1 cellular context compared by ENCODE assay signal in genomic region chr1:33097762-33098161, GRCh38.
TF ChIP-seq lines count a peak whose summit lies in the region.

No MANE protein-coding gene starts in this region.

TF ChIP-seq in HEK293, 187 proteins besides CTCF, POLR2A, EP300 and RAD21 (continued from another document):
- TF ChIP-seq, protein P1, sequence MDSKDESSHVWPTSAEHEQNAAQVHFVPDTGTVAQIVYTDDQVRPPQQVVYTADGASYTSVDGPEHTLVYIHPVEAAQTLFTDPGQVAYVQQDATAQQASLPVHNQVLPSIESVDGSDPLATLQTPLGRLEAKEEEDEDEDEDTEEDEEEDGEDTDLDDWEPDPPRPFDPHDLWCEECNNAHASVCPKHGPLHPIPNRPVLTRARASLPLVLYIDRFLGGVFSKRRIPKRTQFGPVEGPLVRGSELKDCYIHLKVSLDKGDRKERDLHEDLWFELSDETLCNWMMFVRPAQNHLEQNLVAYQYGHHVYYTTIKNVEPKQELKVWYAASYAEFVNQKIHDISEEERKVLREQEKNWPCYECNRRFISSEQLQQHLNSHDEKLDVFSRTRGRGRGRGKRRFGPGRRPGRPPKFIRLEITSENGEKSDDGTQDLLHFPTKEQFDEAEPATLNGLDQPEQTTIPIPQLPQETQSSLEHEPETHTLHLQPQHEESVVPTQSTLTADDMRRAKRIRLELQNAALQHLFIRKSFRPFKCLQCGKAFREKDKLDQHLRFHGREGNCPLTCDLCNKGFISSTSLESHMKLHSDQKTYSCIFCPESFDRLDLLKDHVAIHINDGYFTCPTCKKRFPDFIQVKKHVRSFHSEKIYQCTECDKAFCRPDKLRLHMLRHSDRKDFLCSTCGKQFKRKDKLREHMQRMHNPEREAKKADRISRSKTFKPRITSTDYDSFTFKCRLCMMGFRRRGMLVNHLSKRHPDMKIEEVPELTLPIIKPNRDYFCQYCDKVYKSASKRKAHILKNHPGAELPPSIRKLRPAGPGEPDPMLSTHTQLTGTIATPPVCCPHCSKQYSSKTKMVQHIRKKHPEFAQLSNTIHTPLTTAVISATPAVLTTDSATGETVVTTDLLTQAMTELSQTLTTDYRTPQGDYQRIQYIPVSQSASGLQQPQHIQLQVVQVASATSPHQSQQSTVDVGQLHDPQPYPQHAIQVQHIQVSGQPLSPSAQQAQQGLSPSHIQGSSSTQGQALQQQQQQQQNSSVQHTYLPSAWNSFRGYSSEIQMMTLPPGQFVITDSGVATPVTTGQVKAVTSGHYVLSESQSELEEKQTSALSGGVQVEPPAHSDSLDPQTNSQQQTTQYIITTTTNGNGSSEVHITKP (tag by site-specific recombination; IDR thresholded peaks at IDR 0.05), result peak; percentile 66
- TF ChIP-seq, protein P2, sequence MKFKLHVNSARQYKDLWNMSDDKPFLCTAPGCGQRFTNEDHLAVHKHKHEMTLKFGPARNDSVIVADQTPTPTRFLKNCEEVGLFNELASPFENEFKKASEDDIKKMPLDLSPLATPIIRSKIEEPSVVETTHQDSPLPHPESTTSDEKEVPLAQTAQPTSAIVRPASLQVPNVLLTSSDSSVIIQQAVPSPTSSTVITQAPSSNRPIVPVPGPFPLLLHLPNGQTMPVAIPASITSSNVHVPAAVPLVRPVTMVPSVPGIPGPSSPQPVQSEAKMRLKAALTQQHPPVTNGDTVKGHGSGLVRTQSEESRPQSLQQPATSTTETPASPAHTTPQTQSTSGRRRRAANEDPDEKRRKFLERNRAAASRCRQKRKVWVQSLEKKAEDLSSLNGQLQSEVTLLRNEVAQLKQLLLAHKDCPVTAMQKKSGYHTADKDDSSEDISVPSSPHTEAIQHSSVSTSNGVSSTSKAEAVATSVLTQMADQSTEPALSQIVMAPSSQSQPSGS (tag by site-specific recombination; IDR thresholded peaks at IDR 0.05; ENCODE audit: low read depth), result no peak
- no peak for TF ChIP-seq SP2 (tag by site-specific recombination; IDR thresholded peaks at IDR 0.05)
TF ChIP-seq in HEK293: peak in this region for 1.
